ENCODE assay signal across 1 cellular context in the genomic region with DNA sequence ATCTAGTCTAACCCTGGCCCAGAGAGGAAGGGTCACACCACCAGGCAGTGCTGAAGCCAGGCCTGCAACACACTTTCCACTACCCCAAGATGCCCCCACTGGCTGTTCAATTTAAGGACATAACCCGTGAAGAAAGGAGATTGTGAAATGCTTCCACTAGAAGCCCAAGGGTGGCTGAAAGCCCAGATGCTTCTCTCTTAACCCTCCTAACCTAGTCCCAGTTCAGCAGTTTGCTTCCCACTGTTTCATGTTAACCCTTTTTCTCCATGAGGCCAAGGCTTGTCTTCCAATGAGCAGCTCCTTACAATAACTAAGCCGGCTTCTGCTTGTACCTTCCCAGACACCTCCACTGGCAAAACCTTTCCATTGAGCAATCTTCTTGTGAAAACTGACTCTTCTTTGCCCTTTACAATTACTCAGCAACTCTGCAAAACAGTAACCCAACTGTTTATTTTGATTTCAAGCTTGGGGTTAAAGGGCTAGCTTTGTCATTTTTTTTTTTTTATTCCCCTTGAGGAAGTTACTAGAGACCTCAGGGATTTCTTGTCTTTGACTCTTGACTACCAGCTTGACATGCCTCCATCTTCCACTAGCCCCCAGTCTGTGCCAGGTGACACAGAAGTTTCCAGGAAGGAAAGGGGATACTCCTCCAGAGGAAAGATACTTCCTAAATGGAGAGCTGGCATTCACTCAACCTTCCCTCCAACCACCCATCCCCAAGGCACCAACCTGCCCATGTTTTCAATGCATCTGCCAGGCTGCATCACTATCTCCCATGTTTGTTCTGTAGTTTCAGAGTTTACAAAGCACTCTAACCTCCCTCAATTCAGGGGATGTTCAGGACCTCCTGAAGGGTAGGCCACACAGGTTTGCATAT.
TF ChIP-seq lines count a peak whose summit lies in the region.

No MANE protein-coding gene starts in this region.

TF ChIP-seq in HepG2, 621 proteins besides CTCF, POLR2A, EP300 and RAD21 (continued from another document):
- 0 out of 4 replicates have a peak, but pooled peaks have one; percentile 15 to 25 for TF ChIP-seq MAFK (conservative IDR thresholded peaks at IDR 0.05 in 1 of 2, IDR thresholded peaks at IDR 0.05 in 1 of 2; ENCODE audit: low read length in 2 of 2)
- TF ChIP-seq ZBTB42 (CRISPR knock-in tag; IDR thresholded peaks at IDR 0.05) = no peak
- 0 out of 4 replicates have a peak, but pooled peaks of 1 of the 2 experiments have one; percentile 17 for TF ChIP-seq NR2F1 (CRISPR knock-in tag; IDR thresholded peaks at IDR 0.05)
- peak; percentile 45 for TF ChIP-seq RARA (CRISPR knock-in tag; IDR thresholded peaks at IDR 0.05)
- no peak for TF ChIP-seq SIX1 (CRISPR knock-in tag; IDR thresholded peaks at IDR 0.05; ENCODE audit: borderline replicate concordance)
- no peak for TF ChIP-seq TBP (CRISPR knock-in tag; IDR thresholded peaks at IDR 0.05)
- no peak for TF ChIP-seq ZNF557 (CRISPR knock-in tag; IDR thresholded peaks at IDR 0.05)
- TF ChIP-seq, protein P1, sequence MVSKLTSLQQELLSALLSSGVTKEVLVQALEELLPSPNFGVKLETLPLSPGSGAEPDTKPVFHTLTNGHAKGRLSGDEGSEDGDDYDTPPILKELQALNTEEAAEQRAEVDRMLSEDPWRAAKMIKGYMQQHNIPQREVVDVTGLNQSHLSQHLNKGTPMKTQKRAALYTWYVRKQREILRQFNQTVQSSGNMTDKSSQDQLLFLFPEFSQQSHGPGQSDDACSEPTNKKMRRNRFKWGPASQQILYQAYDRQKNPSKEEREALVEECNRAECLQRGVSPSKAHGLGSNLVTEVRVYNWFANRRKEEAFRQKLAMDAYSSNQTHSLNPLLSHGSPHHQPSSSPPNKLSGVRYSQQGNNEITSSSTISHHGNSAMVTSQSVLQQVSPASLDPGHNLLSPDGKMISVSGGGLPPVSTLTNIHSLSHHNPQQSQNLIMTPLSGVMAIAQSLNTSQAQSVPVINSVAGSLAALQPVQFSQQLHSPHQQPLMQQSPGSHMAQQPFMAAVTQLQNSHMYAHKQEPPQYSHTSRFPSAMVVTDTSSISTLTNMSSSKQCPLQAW (CRISPR knock-in tag; IDR thresholded peaks at IDR 0.05) = 0 out of 2 replicates have a peak, but pooled peaks have one; percentile 19
- no peak for TF ChIP-seq ZSCAN12 (CRISPR knock-in tag; IDR thresholded peaks at IDR 0.05)
- no peak for TF ChIP-seq SAFB2 (CRISPR knock-in tag; IDR thresholded peaks at IDR 0.05; ENCODE audit: borderline replicate concordance, low read depth)
- peak; percentile 71; the same call in 1 of the 2 replicates for TF ChIP-seq CEBPB (IDR thresholded peaks at IDR 0.05; ENCODE audit: borderline replicate concordance, low read depth, low read length)
- no peak for TF ChIP-seq SSRP1 (CRISPR knock-in tag; IDR thresholded peaks at IDR 0.05)
- TF ChIP-seq ZNF775 (CRISPR knock-in tag; IDR thresholded peaks at IDR 0.05; ENCODE audit: borderline replicate concordance) = no peak
- no peak for TF ChIP-seq ZNF432 (CRISPR knock-in tag; IDR thresholded peaks at IDR 0.05; ENCODE audit: borderline replicate concordance)
- no peak for TF ChIP-seq ZNF563 (CRISPR knock-in tag; IDR thresholded peaks at IDR 0.05)
- no peak for TF ChIP-seq ZNF367 (CRISPR knock-in tag; IDR thresholded peaks at IDR 0.05; ENCODE audit: borderline replicate concordance)
- peak; percentile 71 for TF ChIP-seq NR2F6 (IDR thresholded peaks at IDR 0.05)
- TF ChIP-seq NR2F6 (CRISPR knock-in tag; IDR thresholded peaks at IDR 0.05) = 0 out of 2 replicates have a peak, but pooled peaks have one; percentile 43
- TF ChIP-seq KLF13 (CRISPR knock-in tag; IDR thresholded peaks at IDR 0.05) = no peak
- no peak for TF ChIP-seq SMYD3 (CRISPR knock-in tag; IDR thresholded peaks at IDR 0.05)
- peak; percentile 32; the same call in 1 of the 2 replicates for TF ChIP-seq FOSL2 (CRISPR knock-in tag; IDR thresholded peaks at IDR 0.05)
- TF ChIP-seq DNMT3B (CRISPR knock-in tag; conservative IDR thresholded peaks at IDR 0.05) = no peak
- TF ChIP-seq ZNF816 (CRISPR knock-in tag; IDR thresholded peaks at IDR 0.05; ENCODE audit: borderline replicate concordance) = no peak
- TF ChIP-seq ZNF660 (CRISPR knock-in tag; IDR thresholded peaks at IDR 0.05; ENCODE audit: borderline replicate concordance, low read depth) = no peak
- no peak for TF ChIP-seq HDAC6 (IDR thresholded peaks at IDR 0.05; ENCODE audit: low read depth, low read length)
- no peak for TF ChIP-seq GTF2F1 (IDR thresholded peaks at IDR 0.05; ENCODE audit: low read length)
- no peak for TF ChIP-seq RCOR2 (CRISPR knock-in tag; IDR thresholded peaks at IDR 0.05)
- TF ChIP-seq, protein P2, sequence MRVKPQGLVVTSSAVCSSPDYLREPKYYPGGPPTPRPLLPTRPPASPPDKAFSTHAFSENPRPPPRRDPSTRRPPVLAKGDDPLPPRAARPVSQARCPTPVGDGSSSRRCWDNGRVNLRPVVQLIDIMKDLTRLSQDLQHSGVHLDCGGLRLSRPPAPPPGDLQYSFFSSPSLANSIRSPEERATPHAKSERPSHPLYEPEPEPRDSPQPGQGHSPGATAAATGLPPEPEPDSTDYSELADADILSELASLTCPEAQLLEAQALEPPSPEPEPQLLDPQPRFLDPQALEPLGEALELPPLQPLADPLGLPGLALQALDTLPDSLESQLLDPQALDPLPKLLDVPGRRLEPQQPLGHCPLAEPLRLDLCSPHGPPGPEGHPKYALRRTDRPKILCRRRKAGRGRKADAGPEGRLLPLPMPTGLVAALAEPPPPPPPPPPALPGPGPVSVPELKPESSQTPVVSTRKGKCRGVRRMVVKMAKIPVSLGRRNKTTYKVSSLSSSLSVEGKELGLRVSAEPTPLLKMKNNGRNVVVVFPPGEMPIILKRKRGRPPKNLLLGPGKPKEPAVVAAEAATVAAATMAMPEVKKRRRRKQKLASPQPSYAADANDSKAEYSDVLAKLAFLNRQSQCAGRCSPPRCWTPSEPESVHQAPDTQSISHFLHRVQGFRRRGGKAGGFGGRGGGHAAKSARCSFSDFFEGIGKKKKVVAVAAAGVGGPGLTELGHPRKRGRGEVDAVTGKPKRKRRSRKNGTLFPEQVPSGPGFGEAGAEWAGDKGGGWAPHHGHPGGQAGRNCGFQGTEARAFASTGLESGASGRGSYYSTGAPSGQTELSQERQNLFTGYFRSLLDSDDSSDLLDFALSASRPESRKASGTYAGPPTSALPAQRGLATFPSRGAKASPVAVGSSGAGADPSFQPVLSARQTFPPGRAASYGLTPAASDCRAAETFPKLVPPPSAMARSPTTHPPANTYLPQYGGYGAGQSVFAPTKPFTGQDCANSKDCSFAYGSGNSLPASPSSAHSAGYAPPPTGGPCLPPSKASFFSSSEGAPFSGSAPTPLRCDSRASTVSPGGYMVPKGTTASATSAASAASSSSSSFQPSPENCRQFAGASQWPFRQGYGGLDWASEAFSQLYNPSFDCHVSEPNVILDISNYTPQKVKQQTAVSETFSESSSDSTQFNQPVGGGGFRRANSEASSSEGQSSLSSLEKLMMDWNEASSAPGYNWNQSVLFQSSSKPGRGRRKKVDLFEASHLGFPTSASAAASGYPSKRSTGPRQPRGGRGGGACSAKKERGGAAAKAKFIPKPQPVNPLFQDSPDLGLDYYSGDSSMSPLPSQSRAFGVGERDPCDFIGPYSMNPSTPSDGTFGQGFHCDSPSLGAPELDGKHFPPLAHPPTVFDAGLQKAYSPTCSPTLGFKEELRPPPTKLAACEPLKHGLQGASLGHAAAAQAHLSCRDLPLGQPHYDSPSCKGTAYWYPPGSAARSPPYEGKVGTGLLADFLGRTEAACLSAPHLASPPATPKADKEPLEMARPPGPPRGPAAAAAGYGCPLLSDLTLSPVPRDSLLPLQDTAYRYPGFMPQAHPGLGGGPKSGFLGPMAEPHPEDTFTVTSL (CRISPR knock-in tag; IDR thresholded peaks at IDR 0.05; ENCODE audit: borderline replicate concordance) = peak; percentile 35; the same call in 1 of the 2 replicates
